In the genomic region with DNA sequence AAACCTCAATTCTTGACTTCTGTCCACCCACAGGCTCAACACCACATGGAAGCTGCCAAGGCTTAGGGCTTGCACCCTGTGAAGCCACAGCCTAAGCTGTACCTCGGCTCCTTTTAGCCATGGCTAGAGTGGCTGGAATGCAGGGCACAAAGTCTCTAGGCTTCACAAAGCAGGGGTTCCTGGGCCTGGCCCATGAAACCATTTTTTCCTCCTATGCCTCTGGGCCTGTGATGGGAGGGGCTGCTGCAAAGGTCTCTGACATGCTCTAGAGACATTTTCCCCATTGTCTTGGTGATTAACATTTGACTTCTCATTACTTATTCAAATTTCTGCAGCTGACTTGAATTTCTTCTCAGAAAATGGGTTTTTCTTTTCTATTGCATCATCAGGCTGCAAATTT, we compare ENCODE assay signal across 2 cellular contexts.
DNase-seq lines count a peak whose midpoint lies in the region; ATAC-seq and TF ChIP-seq lines count a peak whose summit lies in the region.
"Not testable (repeated sequence)": the region's sequence is repeated elsewhere in the genome, so short reads cannot be mapped to it uniquely, and the experiment has no call there.

No MANE protein-coding gene starts in this region.

- TF ChIP-seq CTCF in HEK293 (tag by site-specific recombination; IDR thresholded peaks at IDR 0.05) = not testable (repeated sequence)

- not testable (repeated sequence) for H3K4me3 Mint-ChIP-seq in stimulated activated naive B cell treated with anti-CD40 and anti-IgM and Interleukin-4, amounts not matched to agents 10 μg/mL and 1 μg/mL and 100 μg/mL, for 72 hours

- not testable (repeated sequence) for H3K27ac ChIP-seq in HEK293 (ENCODE audit: extremely low read depth, low read depth, low read length)

- H3K9me3 Mint-ChIP-seq in stimulated activated naive B cell treated with anti-CD40 and anti-IgM and Interleukin-4, amounts not matched to agents 10 μg/mL and 1 μg/mL and 100 μg/mL, for 72 hours = peaks cover 9 to 25% of the 10 kb centered on the region in 2 donors

- H3K27me3 Mint-ChIP-seq in stimulated activated naive B cell treated with anti-CD40 and anti-IgM and Interleukin-4, amounts not matched to agents 10 μg/mL and 1 μg/mL and 100 μg/mL, for 72 hours = not testable (repeated sequence)

- H3K36me3 Mint-ChIP-seq in stimulated activated naive B cell treated with anti-CD40 and anti-IgM and Interleukin-4, amounts not matched to agents 10 μg/mL and 1 μg/mL and 100 μg/mL, for 72 hours = peaks cover 32 to 59% of the 10 kb centered on the region in 2 donors

- H3K27ac Mint-ChIP-seq in stimulated activated naive B cell treated with anti-CD40 and anti-IgM and Interleukin-4, amounts not matched to agents 10 μg/mL and 1 μg/mL and 100 μg/mL, for 72 hours = peak overlapping the region; percentile 67

- not testable (repeated sequence) for DNase-seq in stimulated activated naive B cell treated with anti-CD40 and anti-IgM and Interleukin-4, amounts not matched to agents 10 μg/mL and 1 μg/mL and 100 μg/mL, for 72 hours

- not testable (repeated sequence) for H3K4me1 ChIP-seq in HEK293 (ENCODE audit: control insufficient read depth, insufficient read depth, low read length)

- H3K4me1 Mint-ChIP-seq in stimulated activated naive B cell treated with anti-CD40 and anti-IgM and Interleukin-4, amounts not matched to agents 10 μg/mL and 1 μg/mL and 100 μg/mL, for 72 hours = not testable (repeated sequence)

- POLR2A ChIA-PET in HEK293 (lab: Yijun Ruan, JAX) = not testable (repeated sequence)

- H3K9me3 ChIP-seq in HEK293 (ENCODE audit: control insufficient read depth, insufficient read depth, low read depth, low read length) = not testable (repeated sequence)

- ATAC-seq in stimulated activated naive B cell treated with anti-CD40 and anti-IgM and Interleukin-4, amounts not matched to agents 10 μg/mL and 1 μg/mL and 100 μg/mL, for 72 hours (replicated peaks) = not testable (repeated sequence)

- H3K36me3 ChIP-seq in HEK293 (ENCODE audit: control insufficient read depth in 2 of 2, insufficient read depth in 1 of 2, low read length in 2 of 2) = not testable (repeated sequence)

- CTCF ChIA-PET in HEK293 (lab: Yijun Ruan, JAX) = not testable (repeated sequence)

- not testable (repeated sequence) for H3K4me3 ChIP-seq in HEK293 (ENCODE audit: low read depth, low read length)

TF ChIP-seq in HEK293, 187 proteins besides CTCF, POLR2A, EP300 and RAD21:
- TF ChIP-seq SETDB1 (IDR thresholded peaks at IDR 0.05; ENCODE audit: insufficient read length, low read length) = peak; percentile 14
- TF ChIP-seq TRIM28 (IDR thresholded peaks at IDR 0.05; ENCODE audit: borderline replicate concordance, low read length) = peak; percentile 47; the same call in 1 of the 2 replicates
- peak; percentile 98 for TF ChIP-seq ZNF585B (tag by site-specific recombination; IDR thresholded peaks at IDR 0.05)
